In genomic region chr19:3062165-3063105, GRCh38 we compare ENCODE assay signal across 8 cellular contexts. TPM values are rescaled to one million over a fixed set of nuclear protein-coding genes. Genes with fewer than 3 reads are reported as not detected.
DNase-seq lines count a peak whose midpoint lies in the region; FAIRE-seq and TF ChIP-seq lines count a peak whose summit lies in the region.

Gene TLE5, minus strand, starts transcription at chr19:3062495. Its CDS starts 295 bp downstream, at chr19:3062200.

- H3K4me3 ChIP-seq in astrocyte (ENCODE audit: insufficient read depth, low read depth, low read length) = peak within 1 kb of the TSS; percentile 81
- H3K4me3 ChIP-seq in skeletal muscle cell (ENCODE audit: low read depth, low read length) = peak within 1 kb of the TSS; percentile 88

- H4K20me1 ChIP-seq in astrocyte (ENCODE audit: insufficient read depth, low read length) = peaks cover 32% of the 10 kb centered on the region

- no peaks in the 10 kb centered on the region for H3K9me3 ChIP-seq in astrocyte (ENCODE audit: insufficient read depth, low read depth, low read length)

- TF ChIP-seq CTCF in astrocyte (IDR thresholded peaks at IDR 0.05; ENCODE audit: insufficient read depth, low read depth, low read length) = no peak

- H3K27ac Mint-ChIP-seq in IgD-negative memory B cell (peak within 1 kb of the TSS; percentile 92 to 95 (median 93)), astrocyte (ENCODE audit: unreplicated experiment) (no peak within 1 kb of the TSS)

- H3K27me3 Mint-ChIP-seq in IgD-negative memory B cell (no peaks in the 10 kb centered on the region), astrocyte (ENCODE audit: low read depth, unreplicated experiment) (peaks cover 16% of the 10 kb centered on the region)

- peak within 1 kb of the TSS; percentile 85 to 93 (median 92) for H3K4me3 Mint-ChIP-seq in IgD-negative memory B cell
- H3K4me3 Mint-ChIP-seq in astrocyte (ENCODE audit: unreplicated experiment) = peak within 1 kb of the TSS; percentile 78

- H3K36me3 Mint-ChIP-seq in IgD-negative memory B cell (peaks cover 2% of the 10 kb centered on the region), astrocyte (ENCODE audit: low read depth, unreplicated experiment) (peaks cover 1% of the 10 kb centered on the region)

- peak within 1 kb of the TSS; percentile 53 for H3K27ac ChIP-seq in astrocyte (ENCODE audit: low read depth, low read length)

- H3K4me1 ChIP-seq in astrocyte (ENCODE audit: insufficient read depth, low read length) = peaks cover 9% of the 10 kb centered on the region

- peak within 1 kb of the TSS; percentile 87 for H3K4me2 ChIP-seq in astrocyte (ENCODE audit: low read length)

- H3K9me3 Mint-ChIP-seq in IgD-negative memory B cell = peaks cover 0 to 2% (median 0%) of the 10 kb centered on the region in 3 donors
- no peaks in the 10 kb centered on the region for H3K9me3 Mint-ChIP-seq in astrocyte (ENCODE audit: unreplicated experiment)

- no peak for FAIRE-seq in astrocyte (lab: Jason Lieb, UNC)

- H3K79me2 ChIP-seq in astrocyte (ENCODE audit: insufficient read depth, low read length) = peaks cover 35% of the 10 kb centered on the region

- H3K9ac ChIP-seq in astrocyte (ENCODE audit: low read length) = peak within 1 kb of the TSS; percentile 85

- H2AFZ ChIP-seq in astrocyte (ENCODE audit: low read depth, low read length) = peak within 1 kb of the TSS; percentile 66

- no peaks in the 10 kb centered on the region for H3K27me3 ChIP-seq in astrocyte (ENCODE audit: insufficient read depth, low read length)

- H3K4me1 Mint-ChIP-seq in IgD-negative memory B cell (peaks cover 15 to 39% (median 33%) of the 10 kb centered on the region in 3 donors), astrocyte (ENCODE audit: low read depth, unreplicated experiment) (no peaks in the 10 kb centered on the region)

- H3K36me3 ChIP-seq in astrocyte (ENCODE audit: insufficient read depth, low read length) = peaks cover 7% of the 10 kb centered on the region

- DNase-seq in Daoy (ENCODE audit: low read depth) = peak; percentile 67
- DNase-seq in T-helper 2 cell = peak; percentile 47 to 88 (median 71)
- DNase-seq in astrocyte (ENCODE audit: low read depth) = no peak
- DNase-seq in hypothalamus (lab: John Stamatoyannopoulos, UW) = peak in 34 of 51 donors; percentile 15 to 68 (median 34)
- no peak for DNase-seq in skeletal muscle cell (ENCODE audit: low read depth)
- no peak for DNase-seq in middle frontal gyrus (ENCODE audit: extremely low spot score, low spot score)
- DNase-seq in SHP77 treated with DMSO at 0.1 percent for 48 hours (lab: John Stamatoyannopoulos, UW) = no peak

RNA-seq across cellular contexts. Expression of gene TLE5, which starts in this region (rescaled TPM):
- 147 and 186 TPM in 2 replicates for total RNA-seq in Daoy (2014; rRNA removed; shearing (Covaris generic))
- 443 TPM for polyA plus RNA-seq in IgD-negative memory B cell
- 200 and 210 TPM in 2 replicates for total RNA-seq in astrocyte

Comparison
In these comparisons a context has a peak if more than half of its experiments do, and no peak if none do; other contexts are left out.
1. DNase-seq: peak in Daoy (single experiment), T-helper 2 cell (5 of 5) and hypothalamus (34 of 51); none in astrocyte (single experiment), skeletal muscle cell (single experiment), middle frontal gyrus (single experiment) and SHP77 treated with DMSO at 0.1 percent for 48 hours (single experiment).